8 cellular contexts compared by ENCODE assay signal in the genomic region with DNA sequence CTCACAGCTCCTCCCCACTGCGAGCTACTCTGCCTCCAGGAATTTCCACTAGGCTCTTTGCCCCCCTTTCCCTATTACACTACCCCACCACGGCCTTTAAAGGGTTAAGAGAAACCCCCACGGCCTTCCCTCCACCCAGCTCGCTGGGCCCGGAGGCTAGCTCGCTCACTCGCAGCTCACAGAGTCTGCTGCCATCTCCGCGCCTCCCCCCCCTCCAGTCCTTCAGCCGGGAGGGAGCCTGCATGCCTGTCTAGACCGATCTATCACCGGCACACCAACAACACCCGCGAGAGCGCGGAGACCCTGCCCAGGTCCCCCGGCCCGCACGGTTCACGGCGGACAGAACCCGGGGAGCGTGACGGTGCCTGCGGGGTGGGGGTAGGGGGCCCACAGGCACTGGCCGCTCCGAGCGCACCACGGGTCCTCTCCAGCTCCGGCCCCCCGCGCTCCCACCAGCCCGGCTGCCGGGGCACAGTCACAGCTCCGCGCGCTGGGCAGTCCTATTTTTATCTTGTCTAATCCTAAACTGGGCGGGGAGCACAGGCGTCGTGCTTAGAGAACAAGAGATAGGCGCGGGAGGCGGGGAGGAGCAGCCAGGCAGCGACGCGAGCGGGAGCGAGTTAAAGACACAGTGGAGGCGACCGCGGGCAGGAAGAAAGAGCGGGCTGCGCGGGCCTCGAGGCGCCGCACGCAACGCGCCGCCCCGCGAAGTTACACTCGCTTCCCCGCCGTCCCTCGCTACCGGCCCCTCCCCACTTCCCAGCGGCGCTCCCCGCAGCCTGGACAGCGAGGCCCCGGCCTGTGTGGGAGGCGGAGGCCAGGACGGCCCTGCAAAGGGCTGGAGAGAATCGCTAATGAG. TPM values are rescaled to one million over a fixed set of nuclear protein-coding genes. Genes with fewer than 3 reads are reported as not detected.
A peak's percentile ranks its signal among the peaks of the same experiment; 100 is the strongest.
DNase-seq lines count a peak whose midpoint lies in the region; ATAC-seq and TF ChIP-seq lines count a peak whose summit lies in the region.

No MANE protein-coding gene starts in this region.

- DNase-seq in NCI-H524 (lab: John Stamatoyannopoulos, UW) (peak; percentile 56 to 64), NCI-H524 treated with DMSO at 0.1 percent for 48 hours (lab: John Stamatoyannopoulos, UW) (no peak), upper lobe of left lung (peak in 1 of 2 donors; percentile 84), GM19238 (ENCODE audit: insufficient read length, low spot score) (no peak)
- no peak for DNase-seq in effector memory CD4-positive, alpha-beta T cell

- H4K20me1 ChIP-seq in SU-DHL-6 (ENCODE audit: low read depth, low read length), result peaks cover 16% of the 10 kb centered on the region; the same call in 1 of the 2 replicates

- H3K9me2 ChIP-seq in SU-DHL-6 (replicated peaks; ENCODE audit: insufficient read depth, low read length), result no peaks in the 10 kb centered on the region

- TF ChIP-seq EP300 in upper lobe of left lung (IDR thresholded peaks at IDR 0.05), result no peak

- H3K9ac ChIP-seq in SU-DHL-6 (ENCODE audit: low read length), result peak overlapping the region; percentile 72; the same call in 1 of the 2 replicates

- no peak overlapping the region for H3K4me3 ChIP-seq in SU-DHL-6 (ENCODE audit: insufficient read depth, low read length, poor library complexity, severe bottlenecking)
- peak overlapping the region; percentile 40 for H3K4me3 ChIP-seq in effector memory CD4-positive, alpha-beta T cell (ENCODE audit: insufficient read depth, low read depth, low read length, poor library complexity, severe bottlenecking)
- peak overlapping the region; percentile 55 for H3K4me3 ChIP-seq in mesodermal cell (ENCODE audit: extremely low read depth, insufficient read depth, low read length, poor library complexity, severe bottlenecking)
- peak overlapping the region; percentile 25 to 76 (median 70) for H3K4me3 ChIP-seq in upper lobe of left lung

- peak in 2 of 4 donors; percentile 15 to 23 for TF ChIP-seq POLR2A in upper lobe of left lung (IDR thresholded peaks at IDR 0.05)

- TF ChIP-seq CTCF in SU-DHL-6 (IDR thresholded peaks at IDR 0.05; ENCODE audit: insufficient read depth, low read length, poor library complexity, severe bottlenecking) (no peak), upper lobe of left lung (IDR thresholded peaks at IDR 0.05) (no peak)

- H3K27me3 ChIP-seq in SU-DHL-6 (ENCODE audit: low read length) (no peaks in the 10 kb centered on the region), upper lobe of left lung (peaks cover 0 to 37% (median 0%) of the 10 kb centered on the region in 4 donors)
- H3K27me3 ChIP-seq in effector memory CD4-positive, alpha-beta T cell (replicated peaks; ENCODE audit: control insufficient read depth, insufficient read depth, low read length, poor library complexity, severe bottlenecking), result no peaks in the 10 kb centered on the region

- H2AFZ ChIP-seq in SU-DHL-6 (ENCODE audit: low read depth, low read length, severe bottlenecking), result no peak overlapping the region

- peaks cover 6% of the 10 kb centered on the region for H3F3A ChIP-seq in SU-DHL-6 (ENCODE audit: insufficient read depth)

- no peaks in the 10 kb centered on the region for H3K36me3 ChIP-seq in SU-DHL-6 (ENCODE audit: low read length)
- H3K36me3 ChIP-seq in effector memory CD4-positive, alpha-beta T cell (ENCODE audit: control insufficient read depth, insufficient read depth, low read length), result no peaks in the 10 kb centered on the region
- H3K36me3 ChIP-seq in mesodermal cell (ENCODE audit: control insufficient read depth, insufficient read depth, low read length), result no peaks in the 10 kb centered on the region
- H3K36me3 ChIP-seq in upper lobe of left lung, result no peaks in the 10 kb centered on the region

- WGBS in mesodermal cell (ENCODE audit: insufficient coverage in 2 of 2), 2 experiments, result 0% methylated on average over 17 to 26 of the region's 76 CpGs
- WGBS in upper lobe of left lung, 2 donors, result 5 to 10% methylated on average over 7 to 60 of the region's 76 CpGs

- peaks cover 64% of the 10 kb centered on the region for H3K79me2 ChIP-seq in SU-DHL-6 (ENCODE audit: insufficient read depth, low read length)

- peak overlapping the region; percentile 72 for H3K4me2 ChIP-seq in SU-DHL-6 (ENCODE audit: low read depth, low read length, poor library complexity, severe bottlenecking)

- H3K9me3 ChIP-seq in SU-DHL-6 (ENCODE audit: insufficient read depth, low read length), result no peaks in the 10 kb centered on the region
- no peaks in the 10 kb centered on the region for H3K9me3 ChIP-seq in effector memory CD4-positive, alpha-beta T cell (ENCODE audit: control insufficient read depth, low read length)
- H3K9me3 ChIP-seq in mesodermal cell (ENCODE audit: control insufficient read depth, low read length), result no peaks in the 10 kb centered on the region
- no peaks in the 10 kb centered on the region for H3K9me3 ChIP-seq in upper lobe of left lung

- H3K4me1 ChIP-seq in effector memory CD4-positive, alpha-beta T cell (ENCODE audit: control insufficient read depth, insufficient read depth, low read length, poor library complexity, severe bottlenecking), result peaks cover 23% of the 10 kb centered on the region
- peaks cover 8% of the 10 kb centered on the region for H3K4me1 ChIP-seq in mesodermal cell (ENCODE audit: control insufficient read depth, insufficient read depth, low read length, poor library complexity, severe bottlenecking)
- peaks cover 17 to 80% (median 25%) of the 10 kb centered on the region in 4 donors for H3K4me1 ChIP-seq in upper lobe of left lung

- H3K27ac ChIP-seq in SU-DHL-6 (ENCODE audit: low read depth, low read length), result no peak overlapping the region
- H3K27ac ChIP-seq in effector memory CD4-positive, alpha-beta T cell (ENCODE audit: insufficient read depth, low read length, poor library complexity, severe bottlenecking), result peak overlapping the region; percentile 18
- no peak overlapping the region for H3K27ac ChIP-seq in mesodermal cell (ENCODE audit: low read depth, low read length, severe bottlenecking)
- peak overlapping the region; percentile 44 to 96 (median 90) for H3K27ac ChIP-seq in upper lobe of left lung

- ATAC-seq in upper lobe of left lung (ENCODE audit: low FRiP score in 2 of 2) (peak in 1 of 2 donors; percentile 43), GM21360 (IDR thresholded peaks at IDR 0.05; ENCODE audit: unreplicated experiment) (no peak)

RNA-seq across cellular contexts. Expression of a gene that starts 3.5 kb away (rescaled TPM):
- 21.2 TPM for polyA plus RNA-seq in mesodermal cell (2013, experiment 1 of 2)
- 19.5 TPM for polyA plus RNA-seq in mesodermal cell (2013, experiment 2 of 2)
- 10 to 100 TPM; 17.5 to 40.8 (median 25.6) TPM for total RNA-seq in upper lobe of left lung

Comparison
In these comparisons a context has a peak if more than half of its experiments do, and no peak if none do; other contexts are left out.
1. DNase-seq: peak in NCI-H524 (2 of 2); none in NCI-H524 treated with DMSO at 0.1 percent for 48 hours (single experiment), effector memory CD4-positive, alpha-beta T cell (0 of 3) and GM19238 (single experiment).
2. H3K27ac ChIP-seq: peak in effector memory CD4-positive, alpha-beta T cell (single experiment) and upper lobe of left lung (4 of 4); none in SU-DHL-6 (single experiment) and mesodermal cell (single experiment).